ENCODE assay signal across 29 cellular contexts in genomic region chr4:150695162-150695561, GRCh38.
"Had no signal": no experiment of that assay in that cellular context is flagged by ENCODE, and none has a peak within 500 bp of the region (broad histone marks: within the 10 kb centered on the region; RNA-seq: fewer than 3 reads in every experiment).

No MANE protein-coding gene starts in this region.

- H3K27me3 Mint-ChIP-seq: activated CD4-positive, alpha-beta memory T cell treated with anti-CD3 and anti-CD28 coated beads for 36 hours; activated CD4-positive, alpha-beta T cell treated with anti-CD3 and anti-CD28 coated beads, Interleukin-2, amount 10 ng/mL, durations not matched to agents 24 days and 14 days; activated CD8-positive, alpha-beta memory T cell treated with anti-CD3 and anti-CD28 coated beads, Interleukin-2, amount 10 ng/mL, durations not matched to agents 7 days and 5 days; activated naive CD4-positive, alpha-beta T cell treated with anti-CD3 and anti-CD28 coated beads, Interleukin-2, amount 50 U/mL, for 24 hours; activated naive CD8-positive, alpha-beta T cell treated with anti-CD3 and anti-CD28 coated beads for 36 hours; activated naive CD8-positive, alpha-beta T cell treated with anti-CD3 and anti-CD28 coated beads, Interleukin-2, amount 50 U/mL, for 24 hours; activated T-cell treated with anti-CD3 and anti-CD28 coated beads, Interleukin-2, amount 50 U/mL, for 24 hours had no signal

- DNase-seq: activated CD4-positive, alpha-beta memory T cell treated with anti-CD3 and anti-CD28 coated beads for 36 hours; activated CD4-positive, alpha-beta T cell treated with anti-CD3 and anti-CD28 coated beads for 1 hour; activated CD4-positive, alpha-beta T cell treated with anti-CD3 and anti-CD28 coated beads, Interleukin-2, amount 10 ng/mL, durations not matched to agents 24 days and 14 days; activated CD8-positive, alpha-beta memory T cell treated with anti-CD3 and anti-CD28 coated beads, Interleukin-2, amount 10 ng/mL, durations not matched to agents 7 days and 5 days; activated CD8-positive, alpha-beta memory T cell treated with anti-CD3 and anti-CD28 coated beads, Interleukin-2, amount 50 U/mL, for 4 hours; activated CD8-positive, alpha-beta T cell treated with anti-CD3 and anti-CD28 coated beads, Interleukin-2, amount 10 ng/mL, durations not matched to agents 7 days and 5 days; activated effector memory CD4-positive, alpha-beta T cell treated with anti-CD3 and anti-CD28 coated beads, Interleukin-2, amount 50 U/mL, for 16 hours; activated naive CD8-positive, alpha-beta T cell treated with anti-CD3 and anti-CD28 coated beads for 36 hours; activated naive CD8-positive, alpha-beta T cell treated with anti-CD3 and anti-CD28 coated beads, Interleukin-2, amount 50 U/mL, for 24 hours; activated T-cell treated with anti-CD3 and anti-CD28 coated beads, Interleukin-2, amount 50 U/mL, for 24 hours; amygdala; aorta; body of pancreas; central memory CD4-positive, alpha-beta T cell; cerebellar nuclear complex; colonic mucosa; effector CD8-positive, alpha-beta T cell; esophagus squamous epithelium; foreskin melanocyte; heart right ventricle had no signal

- ATAC-seq: activated CD8-positive, alpha-beta memory T cell treated with anti-CD3 and anti-CD28 coated beads, Interleukin-2, amount 10 ng/mL, durations not matched to agents 7 days and 5 days; activated CD8-positive, alpha-beta T cell treated with anti-CD3 and anti-CD28 coated beads, Interleukin-2, amount 10 ng/mL, durations not matched to agents 7 days and 5 days; activated naive CD8-positive, alpha-beta T cell treated with anti-CD3 and anti-CD28 coated beads, Interleukin-2, amount 50 U/mL, for 24 hours; body of pancreas; gastroesophageal sphincter; heart right ventricle had no signal

- H3K36me3 ChIP-seq: adrenal gland, cardiac muscle cell, colonic mucosa, esophagus squamous epithelium, gastroesophageal sphincter, heart right ventricle had no signal

- H3K27ac Mint-ChIP-seq: activated CD4-positive, alpha-beta memory T cell treated with anti-CD3 and anti-CD28 coated beads for 36 hours; activated CD4-positive, alpha-beta T cell treated with anti-CD3 and anti-CD28 coated beads, Interleukin-2, amount 10 ng/mL, durations not matched to agents 24 days and 14 days; activated CD8-positive, alpha-beta memory T cell treated with anti-CD3 and anti-CD28 coated beads, Interleukin-2, amount 10 ng/mL, durations not matched to agents 7 days and 5 days; activated CD8-positive, alpha-beta T cell treated with anti-CD3 and anti-CD28 coated beads, Interleukin-2, amount 10 ng/mL, durations not matched to agents 7 days and 5 days; activated naive CD4-positive, alpha-beta T cell treated with anti-CD3 and anti-CD28 coated beads for 36 hours; activated naive CD4-positive, alpha-beta T cell treated with anti-CD3 and anti-CD28 coated beads, Interleukin-2, amount 50 U/mL, for 24 hours; activated naive CD8-positive, alpha-beta T cell treated with anti-CD3 and anti-CD28 coated beads for 36 hours; activated naive CD8-positive, alpha-beta T cell treated with anti-CD3 and anti-CD28 coated beads, Interleukin-2, amount 50 U/mL, for 24 hours; activated T-cell treated with anti-CD3 and anti-CD28 coated beads, Interleukin-2, amount 50 U/mL, for 24 hours; activated T-helper 2 cell treated with anti-CD3 and anti-CD28 coated beads, Interferon-gamma antibody, Interleukin-2, Interleukin-4, amounts not matched to agents 10 μg/mL and 5 μg/mL and 100 μg/mL, durations not matched to agents 14 hours and 24 hours and 36 hours had no signal

- FAIRE-seq: endometrium, endothelial cell of umbilical vein had no signal

- H3K4me3 Mint-ChIP-seq: activated CD4-positive, alpha-beta memory T cell treated with anti-CD3 and anti-CD28 coated beads for 36 hours; activated CD4-positive, alpha-beta T cell treated with anti-CD3 and anti-CD28 coated beads, Interleukin-2, amount 10 ng/mL, durations not matched to agents 24 days and 14 days; activated CD8-positive, alpha-beta memory T cell treated with anti-CD3 and anti-CD28 coated beads, Interleukin-2, amount 10 ng/mL, durations not matched to agents 7 days and 5 days; activated CD8-positive, alpha-beta T cell treated with anti-CD3 and anti-CD28 coated beads, Interleukin-2, amount 10 ng/mL, durations not matched to agents 7 days and 5 days; activated naive CD4-positive, alpha-beta T cell treated with anti-CD3 and anti-CD28 coated beads for 36 hours; activated naive CD4-positive, alpha-beta T cell treated with anti-CD3 and anti-CD28 coated beads, Interleukin-2, amount 50 U/mL, for 24 hours; activated naive CD8-positive, alpha-beta T cell treated with anti-CD3 and anti-CD28 coated beads for 36 hours; activated naive CD8-positive, alpha-beta T cell treated with anti-CD3 and anti-CD28 coated beads, Interleukin-2, amount 50 U/mL, for 24 hours; activated T-cell treated with anti-CD3 and anti-CD28 coated beads, Interleukin-2, amount 50 U/mL, for 24 hours had no signal

- H3K9me3 ChIP-seq: adrenal gland, body of pancreas, colonic mucosa, esophagus squamous epithelium, gastroesophageal sphincter, heart right ventricle had no signal

- H3K4me3 ChIP-seq: body of pancreas, cardiac muscle cell, colonic mucosa, esophagus squamous epithelium, gastroesophageal sphincter, heart right ventricle had no signal

- H3K4me1 Mint-ChIP-seq: activated naive CD4-positive, alpha-beta T cell treated with anti-CD3 and anti-CD28 coated beads, Interleukin-2, amount 50 U/mL, for 24 hours; activated naive CD8-positive, alpha-beta T cell treated with anti-CD3 and anti-CD28 coated beads, Interleukin-2, amount 50 U/mL, for 24 hours had no signal

- H3K9me3 Mint-ChIP-seq: activated CD4-positive, alpha-beta memory T cell treated with anti-CD3 and anti-CD28 coated beads for 36 hours; activated CD4-positive, alpha-beta T cell treated with anti-CD3 and anti-CD28 coated beads, Interleukin-2, amount 10 ng/mL, durations not matched to agents 24 days and 14 days; activated naive CD4-positive, alpha-beta T cell treated with anti-CD3 and anti-CD28 coated beads for 36 hours; activated naive CD4-positive, alpha-beta T cell treated with anti-CD3 and anti-CD28 coated beads, Interleukin-2, amount 50 U/mL, for 24 hours; activated naive CD8-positive, alpha-beta T cell treated with anti-CD3 and anti-CD28 coated beads, Interleukin-2, amount 50 U/mL, for 24 hours; activated T-cell treated with anti-CD3 and anti-CD28 coated beads, Interleukin-2, amount 50 U/mL, for 24 hours; activated T-helper 2 cell treated with anti-CD3 and anti-CD28 coated beads, Interferon-gamma antibody, Interleukin-2, Interleukin-4, amounts not matched to agents 10 μg/mL and 5 μg/mL and 100 μg/mL, durations not matched to agents 14 hours and 24 hours and 36 hours had no signal

- H3K4me1 ChIP-seq: colonic mucosa, esophagus squamous epithelium, gastroesophageal sphincter, heart right ventricle had no signal

- H3K27me3 ChIP-seq: adrenal gland, body of pancreas, cardiac muscle cell, colonic mucosa, esophagus squamous epithelium, gastroesophageal sphincter, heart right ventricle had no signal

- H3K27ac ChIP-seq: adrenal gland, body of pancreas, cardiac muscle cell, colonic mucosa, epithelial cell of prostate, esophagus squamous epithelium, gastroesophageal sphincter, heart right ventricle had no signal
